8 cellular contexts compared by ENCODE assay signal in genomic region chr5:88889165-88890069, GRCh38. TPM values are rescaled to one million over a fixed set of nuclear protein-coding genes. Genes with fewer than 3 reads are reported as not detected.
DNase-seq lines count a peak whose midpoint lies in the region; ATAC-seq and TF ChIP-seq lines count a peak whose summit lies in the region.

No MANE protein-coding gene starts in this region.

- H3K27ac Mint-ChIP-seq in chondrocyte (ENCODE audit: unreplicated experiment), result peak overlapping the region; percentile 36

- H3K9ac ChIP-seq in stomach smooth muscle (ENCODE audit: low read length in 2 of 2), result peak overlapping the region; percentile 81 to 87

- peak overlapping the region; percentile 85 for H3K27ac ChIP-seq in stomach smooth muscle (ENCODE audit: low read length)

- H3K4me1 ChIP-seq in stomach smooth muscle (ENCODE audit: control insufficient read depth, insufficient read depth, low read length), result peaks cover 4% of the 10 kb centered on the region

- no peaks in the 10 kb centered on the region for H3K9me3 ChIP-seq in stomach smooth muscle (ENCODE audit: control insufficient read depth in 2 of 2, low read length in 2 of 2)

- peak overlapping the region; percentile 71 to 82 for H3K4me3 ChIP-seq in stomach smooth muscle (ENCODE audit: low read length in 2 of 2)

- peaks cover 17% of the 10 kb centered on the region for H3K4me1 Mint-ChIP-seq in chondrocyte (ENCODE audit: low read depth)

- DNase-seq in Daoy (ENCODE audit: low read depth) (peak; percentile 43), NCI-H748 treated with DMSO at 0.1 percent for 48 hours (lab: John Stamatoyannopoulos, UW) (peak; percentile 58), chondrocyte (ENCODE audit: low spot score) (no peak), left lobe of liver (ENCODE audit: low spot score) (no peak), DMS79 treated with DMSO at 0.1 percent for 48 hours (lab: John Stamatoyannopoulos, UW) (no peak), ACHN (no peak)

- H3K4me3 Mint-ChIP-seq in chondrocyte (ENCODE audit: unreplicated experiment), result peak overlapping the region; percentile 89

- no peaks in the 10 kb centered on the region for H3K27me3 ChIP-seq in stomach smooth muscle (ENCODE audit: control insufficient read depth in 1 of 2, insufficient read depth in 2 of 2, low read length in 2 of 2)

- no peaks in the 10 kb centered on the region for H3K27me3 Mint-ChIP-seq in chondrocyte (ENCODE audit: low read depth)

- peak; percentile 16 for TF ChIP-seq CTCF in chondrocyte (IDR thresholded peaks at IDR 0.05)

- H3K36me3 Mint-ChIP-seq in chondrocyte (ENCODE audit: low read depth), result no peaks in the 10 kb centered on the region

- no peaks in the 10 kb centered on the region for H3K9me3 Mint-ChIP-seq in chondrocyte (ENCODE audit: low read depth)

- H3K36me3 ChIP-seq in stomach smooth muscle (ENCODE audit: control insufficient read depth in 2 of 2, insufficient read depth in 2 of 2, low read length in 2 of 2), result no peaks in the 10 kb centered on the region

- ATAC-seq in GM21576 (IDR thresholded peaks at IDR 0.05; ENCODE audit: unreplicated experiment) (peak; percentile 29), left lobe of liver (peak; percentile 73)

- in situ Hi-C loops in ACHN (cut with HindIII; ENCODE audit: low pct_ligation_motif_present, low pct_unique_long_range_greater_than_20kb, low sequenced_read_pairs), result no loop called here

RNA-seq across cellular contexts. Expression of gene MEF2C, which starts 6.4 kb away (rescaled TPM):
- 3.0 and 5.2 TPM in 2 replicates for total RNA-seq in Daoy (2014; rRNA removed; shearing (Covaris generic))
- total RNA-seq in chondrocyte (25.4 to 35.7 TPM (median 29.6 TPM) in 3 replicates), left lobe of liver (5.1 TPM)

Comparison
In these comparisons a context has a peak if more than half of its experiments do, and no peak if none do; other contexts are left out.
1. DNase-seq: peak in Daoy (single experiment) and NCI-H748 treated with DMSO at 0.1 percent for 48 hours (single experiment); none in chondrocyte (single experiment), left lobe of liver (single experiment), DMS79 treated with DMSO at 0.1 percent for 48 hours (single experiment) and ACHN (single experiment).